In the genomic region with DNA sequence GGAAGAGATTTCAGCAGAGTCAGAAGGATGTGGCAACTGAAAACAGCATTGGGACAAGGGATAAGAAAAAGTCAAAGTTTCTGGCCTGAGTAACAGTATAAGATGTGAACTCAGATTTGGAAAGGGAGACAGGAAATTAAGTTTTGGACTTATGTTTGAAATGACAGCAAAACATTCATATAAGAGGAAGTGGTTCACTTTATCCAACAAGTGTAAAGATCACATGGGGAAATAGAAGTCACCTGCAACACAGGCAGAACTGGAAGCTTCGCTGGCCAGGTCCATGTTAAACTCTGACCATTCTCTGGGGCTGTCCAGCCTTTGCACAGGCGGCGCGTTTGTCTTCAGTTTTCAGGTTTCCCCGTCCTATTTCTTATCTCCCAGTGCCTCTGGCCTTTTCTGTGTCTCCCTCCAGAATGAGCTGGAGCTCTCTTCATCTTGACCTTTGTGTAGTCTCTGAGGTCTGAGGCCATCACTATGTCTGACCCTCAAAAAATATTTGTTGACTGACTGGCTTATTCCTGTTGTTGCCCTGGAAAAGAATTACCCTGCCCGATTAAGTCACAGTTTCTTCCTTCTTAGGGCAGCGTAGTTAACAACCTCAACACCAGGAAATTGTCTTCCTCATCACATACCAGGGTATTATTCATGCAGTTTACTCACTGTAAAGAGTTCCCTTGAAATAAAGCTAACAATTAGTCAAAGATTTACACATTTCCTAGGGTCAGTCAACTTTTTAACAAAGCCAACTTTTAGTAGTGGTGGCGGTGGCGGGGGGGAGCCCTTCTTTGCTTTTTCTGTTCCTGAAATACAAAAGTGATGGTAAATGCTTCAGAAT, we compare ENCODE assay signal across 8 cellular contexts. TPM values are rescaled to one million over a fixed set of nuclear protein-coding genes. Genes with fewer than 3 reads are reported as not detected.
DNase-seq lines count a peak whose midpoint lies in the region; ATAC-seq and TF ChIP-seq lines count a peak whose summit lies in the region.

No MANE protein-coding gene starts in this region.

- H3K36me3 Mint-ChIP-seq in activated CD8-positive, alpha-beta T cell treated with anti-CD3 and anti-CD28 coated beads for 36 hours (ENCODE audit: low read depth): peaks cover 23% of the 10 kb centered on the region

- peaks cover 50% of the 10 kb centered on the region for H3K4me1 Mint-ChIP-seq in activated CD8-positive, alpha-beta T cell treated with anti-CD3 and anti-CD28 coated beads for 36 hours (ENCODE audit: low read depth)

- H3K27me3 ChIP-seq in foreskin keratinocyte: no peaks in the 10 kb centered on the region
- H3K27me3 ChIP-seq in psoas muscle (ENCODE audit: insufficient read depth in 3 of 3, low read length in 2 of 3): no peaks in the 10 kb centered on the region

- H3K27me3 Mint-ChIP-seq in activated CD8-positive, alpha-beta T cell treated with anti-CD3 and anti-CD28 coated beads for 36 hours: no peaks in the 10 kb centered on the region

- no peaks in the 10 kb centered on the region for H3K36me3 ChIP-seq in psoas muscle (ENCODE audit: insufficient read depth in 1 of 2, low read depth in 1 of 2)

- 68 to 70% (median 69%) methylated on average over 9 of the region's 9 CpGs for WGBS in psoas muscle, 3 donors

- no peaks in the 10 kb centered on the region for H3K9me3 Mint-ChIP-seq in activated CD8-positive, alpha-beta T cell treated with anti-CD3 and anti-CD28 coated beads for 36 hours

- POLR2A ChIA-PET in activated CD8-positive, alpha-beta T cell treated with anti-CD3 and anti-CD28 coated beads for 36 hours (lab: Charles Lee): interaction anchor here (1.1 to 4.6 kb wide), 9 partner anchors 7 to 85 kb away, joined by 3 to 102 read pairs (median 16); no protein-coding TSS in a partner anchor

- DNase-seq in AG09309 (ENCODE audit: low read depth): peak; percentile 45
- peak; percentile 85 for DNase-seq in HS-5 (ENCODE audit: low read depth)
- peak; percentile 50 for DNase-seq in activated CD8-positive, alpha-beta T cell treated with anti-CD3 and anti-CD28 coated beads for 36 hours
- peak; percentile 86 to 92 for DNase-seq in foreskin keratinocyte
- no peak for DNase-seq in psoas muscle
- no peak for DNase-seq in NCI-H748 treated with DMSO at 0.1 percent for 48 hours (lab: John Stamatoyannopoulos, UW)
- no peak for DNase-seq in mucosa of gallbladder (ENCODE audit: low spot score)

- TF ChIP-seq CTCF in AG09309 (IDR thresholded peaks at IDR 0.05; ENCODE audit: control insufficient read depth, insufficient read depth, low read depth, low read length, missing control alignments) (no peak), foreskin keratinocyte (conservative IDR thresholded peaks at IDR 0.05) (no peak), psoas muscle (IDR thresholded peaks at IDR 0.05) (no peak)
- TF ChIP-seq CTCF in activated CD8-positive, alpha-beta T cell treated with anti-CD3 and anti-CD28 coated beads for 36 hours (IDR thresholded peaks at IDR 0.05): no peak

- H3K4me1 ChIP-seq in foreskin keratinocyte (peaks cover 19% of the 10 kb centered on the region), psoas muscle (peaks cover 6% of the 10 kb centered on the region)

- CTCF ChIA-PET in activated CD8-positive, alpha-beta T cell treated with anti-CD3 and anti-CD28 coated beads for 36 hours (lab: Charles Lee): interaction anchor here (0.8 to 8.2 kb wide), 5 partner anchors 10 to 73 kb away, joined by 3 to 74 read pairs (median 3); no protein-coding TSS in a partner anchor

- H3K27ac Mint-ChIP-seq in activated CD8-positive, alpha-beta T cell treated with anti-CD3 and anti-CD28 coated beads for 36 hours: peak overlapping the region; percentile 82

- ATAC-seq in activated CD8-positive, alpha-beta T cell treated with anti-CD3 and anti-CD28 coated beads for 36 hours: no peak
- ATAC-seq in foreskin keratinocyte (peak; percentile 72), psoas muscle (no peak), HG03521 (IDR thresholded peaks at IDR 0.05; ENCODE audit: unreplicated experiment) (no peak)

- intact Hi-C loops in activated CD8-positive, alpha-beta T cell treated with anti-CD3 and anti-CD28 coated beads for 36 hours (cut with micrococcal nuclease): loop anchor here (5.0 kb wide), 1 partner anchor 67 kb away; no protein-coding TSS in a partner anchor
- intact Hi-C loops in psoas muscle (cut with DNase I): loop anchor here in 1 of 2 donors (5.0 kb wide), 1 partner anchor 57 kb away; no protein-coding TSS in a partner anchor

- H3K27ac ChIP-seq in foreskin keratinocyte: peak overlapping the region; percentile 56
- peak overlapping the region; percentile 27 for H3K27ac ChIP-seq in psoas muscle

- peak overlapping the region; percentile 54 for H3K4me3 ChIP-seq in AG09309 (ENCODE audit: control insufficient read depth, low read depth, low read length)
- H3K4me3 ChIP-seq in psoas muscle: peak overlapping the region; percentile 87

- peak overlapping the region; percentile 64 for H3K4me3 Mint-ChIP-seq in activated CD8-positive, alpha-beta T cell treated with anti-CD3 and anti-CD28 coated beads for 36 hours

- no peaks in the 10 kb centered on the region for H3K9me3 ChIP-seq in psoas muscle

RNA-seq across cellular contexts. Expression of gene RASA2, which starts 1.0 kb away (rescaled TPM):
- 10 to 100 TPM; 35.4 to 41.5 TPM for total RNA-seq in activated CD8-positive, alpha-beta T cell treated with anti-CD3 and anti-CD28 coated beads for 36 hours
- total RNA-seq in foreskin keratinocyte (10.1 and 10.4 TPM in 2 replicates), psoas muscle (1 to 10 TPM; 2.3 to 4.0 (median 3.0) TPM), mucosa of gallbladder (10.0 TPM)
- polyA plus RNA-seq in foreskin keratinocyte (1.7 and 2.3 TPM in 2 replicates), psoas muscle (1 to 10 TPM; 1.3 to 2.0 (median 1.4) TPM)

Comparison
In these comparisons a context has a peak if more than half of its experiments do, and no peak if none do; other contexts are left out.
1. DNase-seq: peak in AG09309 (single experiment), HS-5 (single experiment), activated CD8-positive, alpha-beta T cell treated with anti-CD3 and anti-CD28 coated beads for 36 hours (single experiment) and foreskin keratinocyte (2 of 2); none in psoas muscle (0 of 2), NCI-H748 treated with DMSO at 0.1 percent for 48 hours (single experiment) and mucosa of gallbladder (single experiment).